In the genomic region with DNA sequence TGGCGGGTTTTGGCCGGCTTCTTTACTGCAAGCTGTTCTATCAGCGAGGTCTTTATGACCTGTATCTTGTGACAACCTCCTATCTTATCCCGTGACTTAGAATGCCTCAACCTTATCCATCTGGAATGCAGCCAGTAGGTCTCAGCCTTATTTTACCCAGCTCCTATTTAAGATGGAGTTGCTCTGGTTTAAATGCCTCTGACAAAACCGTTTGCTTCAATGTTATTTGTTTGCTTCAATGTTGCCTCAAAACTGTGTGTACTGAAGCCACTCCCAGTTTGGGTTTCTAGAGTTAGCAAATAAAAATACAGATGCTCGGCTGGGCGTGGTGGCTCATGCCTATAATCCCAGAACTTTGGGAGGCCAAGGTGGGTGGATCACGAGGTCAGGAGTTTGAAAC, we compare ENCODE assay signal across 25 cellular contexts. TPM values are rescaled to one million over a fixed set of nuclear protein-coding genes. Genes with fewer than 3 reads are reported as not detected.
DNase-seq lines count a peak whose midpoint lies in the region; ATAC-seq, FAIRE-seq and TF ChIP-seq lines count a peak whose summit lies in the region.
"Had no signal": no experiment of that assay in that cellular context is flagged by ENCODE, and none has a peak within 500 bp of the region (broad histone marks: within the 10 kb centered on the region; RNA-seq: fewer than 3 reads in every experiment).

No MANE protein-coding gene starts in this region.

- H2AFZ ChIP-seq in K562 (ENCODE audit: low read depth, low read length) (no peak overlapping the region), trophoblast cell (ENCODE audit: insufficient read depth, low read length, poor library complexity) (no peak overlapping the region)

- H3K4me1 ChIP-seq in K562 (replicated peaks in 1 of 2; ENCODE audit: control insufficient read depth in 2 of 2, insufficient read depth in 2 of 2, low read length in 2 of 2) (peaks cover 2 to 16% of the 10 kb centered on the region in 2 experiments; a peak in 4 of 5 replicates), trophoblast cell (ENCODE audit: control insufficient read depth in 1 of 2, insufficient read depth in 2 of 2, low read length in 2 of 2) (peaks cover 4 to 8% of the 10 kb centered on the region in 2 experiments)
- H3K4me1 ChIP-seq: BE2C had no signal

- no peaks in the 10 kb centered on the region for H3K79me2 ChIP-seq in K562 (ENCODE audit: control insufficient read depth, insufficient read depth, low read length)
- no peaks in the 10 kb centered on the region for H3K79me2 ChIP-seq in trophoblast cell (ENCODE audit: control insufficient read depth, insufficient read depth, low read length, poor library complexity)

- H3K79me1 ChIP-seq in trophoblast cell (ENCODE audit: low read length) = peaks cover 10% of the 10 kb centered on the region

- no peak for FAIRE-seq in K562 (lab: Jason Lieb, UNC)
- FAIRE-seq: A204.1, GM12878, GM12892, GM18507 had no signal

- H4K20me1 ChIP-seq in K562 (replicated peaks; ENCODE audit: control insufficient read depth, insufficient read depth, low read length) = no peaks in the 10 kb centered on the region
- H4K20me1 ChIP-seq: BLaER1 had no signal

- H3K36me3 ChIP-seq in K562 (ENCODE audit: control insufficient read depth, insufficient read depth, low read length) = no peaks in the 10 kb centered on the region
- no peaks in the 10 kb centered on the region for H3K36me3 ChIP-seq in trophoblast cell (ENCODE audit: control insufficient read depth in 1 of 2, insufficient read depth in 2 of 2, low read length in 2 of 2)
- no peaks in the 10 kb centered on the region for H3K36me3 ChIP-seq in WERI-Rb-1
- H3K36me3 ChIP-seq: BE2C, BLaER1 had no signal

- no peak overlapping the region for H3K4me2 ChIP-seq in K562 (ENCODE audit: insufficient read depth, low read length)
- H3K4me2 ChIP-seq in trophoblast cell (ENCODE audit: low read length) = no peak overlapping the region
- H3K4me2 ChIP-seq: BLaER1 had no signal

- DNase-seq in K562 (ENCODE audit: extremely low read depth in 1 of 4, low spot score in 3 of 4) (no peak), glomerular visceral epithelial cell (ENCODE audit: extremely low spot score) (peak; percentile 0), trophoblast cell (no peak), WERI-Rb-1 (no peak), hypothalamus (lab: John Stamatoyannopoulos, UW) (no peak)
- DNase-seq: 8988T; ACHN; BE2C; C1 segment of cervical spinal cord; CD4-positive, alpha-beta memory T cell; CD8-positive, alpha-beta memory T cell; COR-L47; DMS 273 treated with DMSO at 0.1 percent for 48 hours; DMS153; DMS53; DMS79; DND-41; EL; GDM1 had no signal

- no peak overlapping the region for H3K4ac ChIP-seq in trophoblast cell (ENCODE audit: low read depth, low read length)

- peak overlapping the region; percentile 53 for H4K91ac ChIP-seq in trophoblast cell (ENCODE audit: low read depth, low read length)

- H3K27ac ChIP-seq in K562 (ENCODE audit: extremely low read depth, low read depth, low read length) (no peak overlapping the region), trophoblast cell (ENCODE audit: low read depth, low read length) (no peak overlapping the region), WERI-Rb-1 (no peak overlapping the region)
- H3K27ac ChIP-seq: BLaER1 had no signal

- intact Hi-C loops in K562 (cut with micrococcal nuclease) = loop anchor here (5.0 kb wide), 1 partner anchor 122 kb away; no protein-coding TSS in a partner anchor

- no peak overlapping the region for H3K23ac ChIP-seq in trophoblast cell (ENCODE audit: low read length)

- no peaks in the 10 kb centered on the region for H3K27me3 ChIP-seq in K562 (ENCODE audit: control insufficient read depth in 2 of 2, insufficient read depth in 2 of 2, low read length in 2 of 2)
- no peaks in the 10 kb centered on the region for H3K27me3 ChIP-seq in trophoblast cell (ENCODE audit: insufficient read depth, low read length)
- H3K27me3 ChIP-seq in WERI-Rb-1 (ENCODE audit: insufficient read depth, low read depth, severe bottlenecking) = no peaks in the 10 kb centered on the region
- H3K27me3 ChIP-seq: BE2C, BLaER1 had no signal

- no peak overlapping the region for H2BK12ac ChIP-seq in trophoblast cell (ENCODE audit: low read length)

- CTCF ChIA-PET in K562 (lab: Yijun Ruan, JAX; ENCODE audit: low intra/inter-chr PET ratio) = interaction anchor here (1.1 to 3.7 kb wide), 2 partner anchors 240 to 248 kb away, joined by 4 to 36 read pairs; no protein-coding TSS in a partner anchor

- H3K14ac ChIP-seq in trophoblast cell (ENCODE audit: low read length) = no peak overlapping the region

- no peak overlapping the region for H4K12ac ChIP-seq in trophoblast cell (ENCODE audit: low read depth, low read length)

- H3K4me3 ChIP-seq in K562 (no peak overlapping the region), trophoblast cell (ENCODE audit: low read depth, low read length) (no peak overlapping the region), WERI-Rb-1 (ENCODE audit: low read depth, low read length) (no peak overlapping the region)
- H3K4me3 ChIP-seq: BLaER1, GM12878 had no signal

- H4K8ac ChIP-seq in trophoblast cell (ENCODE audit: low read depth, low read length) = no peak overlapping the region

- in situ Hi-C loops in K562 (cut with MboI) = no loop called here

- H3K9me1 ChIP-seq in K562 (ENCODE audit: control insufficient read depth, insufficient read depth, low read length) = no peaks in the 10 kb centered on the region

- no peak for ATAC-seq in K562
- ATAC-seq: GM12878 had no signal

- WGBS in K562 (ENCODE audit: insufficient coverage, low coverage, missing lambda C conversion rate) = 46% methylated on average over 8 of the region's 8 CpGs
- no CpG with 5 or more reads among the region's 8 CpGs for WGBS in trophoblast cell (ENCODE audit: extremely low coverage, insufficient coverage, insufficient read length)

- TF ChIP-seq CTCF in K562 (IDR thresholded peaks at IDR 0.05 in 2 of 3, conservative IDR thresholded peaks at IDR 0.05 in 1 of 3; ENCODE audit: insufficient read depth in 2 of 3, low read depth in 1 of 3, low read length in 3 of 3) = no peak
- no peak for TF ChIP-seq CTCF in WERI-Rb-1 (IDR thresholded peaks at IDR 0.05; ENCODE audit: low read depth, low read length)

- H2BK120ac ChIP-seq in trophoblast cell (ENCODE audit: insufficient read depth, low read length, poor library complexity) = no peak overlapping the region

- H3K18ac ChIP-seq in trophoblast cell (ENCODE audit: low read length) = no peak overlapping the region

- POLR2A ChIA-PET in K562 (lab: Yijun Ruan, JAX) = interaction anchor here (0.6 to 3.9 kb wide), 7 partner anchors 12 to 319 kb away, joined by 3 to 14 read pairs (median 3); no protein-coding TSS in a partner anchor

- TF ChIP-seq POLR2A in K562 (conservative IDR thresholded peaks at IDR 0.05) = no peak

- H3K9ac ChIP-seq in K562 (ENCODE audit: insufficient read depth in 1 of 2, low read depth in 2 of 2, low read length in 2 of 2) (no peak overlapping the region), trophoblast cell (ENCODE audit: low read length) (no peak overlapping the region)
- H3K9ac ChIP-seq: BLaER1 had no signal

- TF ChIP-seq EP300 in K562 (IDR thresholded peaks at IDR 0.05; ENCODE audit: low read length) = no peak

- H2AK5ac ChIP-seq in trophoblast cell (ENCODE audit: low read length) = peak overlapping the region; percentile 59

- H2BK5ac ChIP-seq in trophoblast cell (ENCODE audit: low read depth, low read length, poor library complexity) = no peak overlapping the region

- TF ChIP-seq RAD21 in K562 (CRISPR knock-in tag; conservative IDR thresholded peaks at IDR 0.05 in 1 of 2, IDR thresholded peaks at IDR 0.05 in 1 of 2) = no peak

- H3K9me3 ChIP-seq in K562 (replicated peaks; ENCODE audit: control insufficient read depth, insufficient read depth, low read depth, low read length) (no peaks in the 10 kb centered on the region), trophoblast cell (ENCODE audit: insufficient read depth, low read depth, low read length) (no peaks in the 10 kb centered on the region), WERI-Rb-1 (ENCODE audit: severe bottlenecking) (no peaks in the 10 kb centered on the region)
- H3K9me3 ChIP-seq: BE2C, BLaER1 had no signal

- no TSS peak for BruUV-seq in K562 (replicated peaks; lab: Mats Ljungman, UMichigan)

TF ChIP-seq in K562, 482 proteins besides CTCF, POLR2A, EP300 and RAD21 (continues in another document):
- TF ChIP-seq, protein P1, sequence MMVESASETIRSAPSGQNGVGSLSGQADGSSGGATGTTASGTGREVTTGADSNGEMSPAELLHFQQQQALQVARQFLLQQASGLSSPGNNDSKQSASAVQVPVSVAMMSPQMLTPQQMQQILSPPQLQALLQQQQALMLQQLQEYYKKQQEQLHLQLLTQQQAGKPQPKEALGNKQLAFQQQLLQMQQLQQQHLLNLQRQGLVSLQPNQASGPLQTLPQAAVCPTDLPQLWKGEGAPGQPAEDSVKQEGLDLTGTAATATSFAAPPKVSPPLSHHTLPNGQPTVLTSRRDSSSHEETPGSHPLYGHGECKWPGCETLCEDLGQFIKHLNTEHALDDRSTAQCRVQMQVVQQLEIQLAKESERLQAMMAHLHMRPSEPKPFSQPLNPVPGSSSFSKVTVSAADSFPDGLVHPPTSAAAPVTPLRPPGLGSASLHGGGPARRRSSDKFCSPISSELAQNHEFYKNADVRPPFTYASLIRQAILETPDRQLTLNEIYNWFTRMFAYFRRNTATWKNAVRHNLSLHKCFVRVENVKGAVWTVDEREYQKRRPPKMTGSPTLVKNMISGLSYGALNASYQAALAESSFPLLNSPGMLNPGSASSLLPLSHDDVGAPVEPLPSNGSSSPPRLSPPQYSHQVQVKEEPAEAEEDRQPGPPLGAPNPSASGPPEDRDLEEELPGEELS (CRISPR knock-in tag; IDR thresholded peaks at IDR 0.05; ENCODE audit: borderline replicate concordance) = no peak
- no peak for TF ChIP-seq ZFP30 (CRISPR knock-in tag; IDR thresholded peaks at IDR 0.05; ENCODE audit: borderline replicate concordance)

RNA-seq across cellular contexts. Expression of a gene that starts 51.6 kb away (rescaled TPM):
- 40.6 and 103 TPM in 2 replicates for total RNA-seq in K562 (2011; cell fraction: chromatin; rRNA removed; ENCODE audit: low replicate concordance)
- total RNA-seq in K562 (2011; cell fraction: nucleolus; rRNA removed) = 31.4 and 40.7 TPM in 2 replicates
- 63.0 and 83.7 TPM in 2 replicates for total RNA-seq in K562 (2011; cell fraction: nucleoplasm; rRNA removed)
- total RNA-seq in K562 (2014; rRNA removed) = 35.1 and 37.5 TPM in 2 replicates
- 47.4 and 51.9 TPM in 2 replicates for total RNA-seq in K562 (2014; rRNA removed; fragmentation: Illumina TruSeq; extraction: Trizol)
- total RNA-seq in K562 (2015; rRNA removed; fragmentation: Illumina TruSeq; extraction: Trizol) = 44.0 and 48.9 TPM in 2 replicates
- 38.1 and 38.4 TPM in 2 replicates for total RNA-seq in K562 (2021)
- polyA plus RNA-seq in K562 (2011; rRNA removed) = 29.4 and 48.1 TPM in 2 replicates
- polyA plus RNA-seq in K562 (2011; cell fraction: cytosol; rRNA removed) = 12.8 and 16.8 TPM in 2 replicates
- 31.7 and 31.8 TPM in 2 replicates for polyA plus RNA-seq in K562 (2011; cell fraction: nucleus; rRNA removed)
- 16.6 and 17.1 TPM in 2 replicates for polyA plus RNA-seq in K562 (2012)
- polyA plus RNA-seq in K562 (2014; fragmentation: Illumina TruSeq; extraction: Trizol) = 24.6 and 28.8 TPM in 2 replicates
- 10 to 100 TPM; 13.1 TPM for polyA plus RNA-seq in K562 (2014; fragmentation: Nextera tagmentation; extraction: Ambion mirVana)
- polyA plus RNA-seq in K562 (2014; rRNA removed) = 19.3 and 19.8 TPM in 2 replicates
- 113 and 141 TPM in 2 replicates for polyA minus RNA-seq in K562 (2011; rRNA and poly(A)+ RNA removed)
- polyA minus RNA-seq in K562 (2011; cell fraction: cytosol; rRNA and poly(A)+ RNA removed) = 38.1 and 55.9 TPM in 2 replicates
- 84.6 and 128 TPM in 2 replicates for polyA minus RNA-seq in K562 (2011; cell fraction: nucleus; rRNA and poly(A)+ RNA removed)
- 18.5 and 20.2 TPM in 2 replicates for polyA plus RNA-seq in trophoblast cell (2013)
- total RNA-seq: A673 had no signal
